In genomic region chr5:179410291-179411160, GRCh38 we compare ENCODE assay signal across 21 cellular contexts.
DNase-seq lines count a peak whose midpoint lies in the region; ATAC-seq and TF ChIP-seq lines count a peak whose summit lies in the region.
"Had no signal": no experiment of that assay in that cellular context is flagged by ENCODE, and none has a peak within 500 bp of the region (broad histone marks: within the 10 kb centered on the region; RNA-seq: fewer than 3 reads in every experiment).

No MANE protein-coding gene starts in this region.

- 0% methylated on average over 1 of the region's 27 CpGs; no CpG with 5 or more reads in 1 of the 2 donors for WGBS in gastroesophageal sphincter (ENCODE audit: low coverage in 1 of 2), 2 donors
- WGBS in neuronal stem cell (ENCODE audit: extremely low coverage in 2 of 2, insufficient read length in 2 of 2, insufficient replicate concordance in 1 of 2), 2 donors: no CpG with 5 or more reads among the region's 27 CpGs

- H3K4me3 ChIP-seq in H7 (ENCODE audit: insufficient read depth, low read depth, low read length): no peak overlapping the region
- H3K4me3 ChIP-seq in gastroesophageal sphincter: no peak overlapping the region
- H3K4me3 ChIP-seq in neuronal stem cell (ENCODE audit: low read length in 2 of 2): no peak overlapping the region

- H3K4me1 Mint-ChIP-seq in activated CD4-positive, alpha-beta memory T cell treated with anti-CD3 and anti-CD28 coated beads, Interleukin-2, amount 10 ng/mL, durations not matched to agents 7 days and 5 days: no peaks in the 10 kb centered on the region
- H3K4me1 Mint-ChIP-seq in activated CD4-positive, alpha-beta memory T cell treated with anti-CD3 and anti-CD28 coated beads for 36 hours (ENCODE audit: low read depth): no peaks in the 10 kb centered on the region

- H3K4me3 Mint-ChIP-seq in activated CD4-positive, alpha-beta memory T cell treated with anti-CD3 and anti-CD28 coated beads, Interleukin-2, amount 10 ng/mL, durations not matched to agents 7 days and 5 days: no peak overlapping the region
- H3K4me3 Mint-ChIP-seq in activated CD4-positive, alpha-beta memory T cell treated with anti-CD3 and anti-CD28 coated beads for 36 hours: no peak overlapping the region

- H4K91ac ChIP-seq in neuronal stem cell (ENCODE audit: low read depth, low read length, poor library complexity): no peak overlapping the region

- TF ChIP-seq CTCF in gastroesophageal sphincter (IDR thresholded peaks at IDR 0.05): no peak

- intact Hi-C loops in activated CD4-positive, alpha-beta memory T cell treated with anti-CD3 and anti-CD28 coated beads for 36 hours (cut with micrococcal nuclease): no loop called here

- H3K14ac ChIP-seq in neuronal stem cell (ENCODE audit: low read length): peak overlapping the region; percentile 39

- H2BK120ac ChIP-seq in neuronal stem cell (ENCODE audit: low read depth, low read length): no peak overlapping the region

- H3K36me3 Mint-ChIP-seq in activated CD4-positive, alpha-beta memory T cell treated with anti-CD3 and anti-CD28 coated beads, Interleukin-2, amount 10 ng/mL, durations not matched to agents 7 days and 5 days (ENCODE audit: low read depth): no peaks in the 10 kb centered on the region
- H3K36me3 Mint-ChIP-seq in activated CD4-positive, alpha-beta memory T cell treated with anti-CD3 and anti-CD28 coated beads for 36 hours: no peaks in the 10 kb centered on the region

- no peaks in the 10 kb centered on the region for H3K9me3 Mint-ChIP-seq in activated CD4-positive, alpha-beta memory T cell treated with anti-CD3 and anti-CD28 coated beads, Interleukin-2, amount 10 ng/mL, durations not matched to agents 7 days and 5 days
- no peaks in the 10 kb centered on the region for H3K9me3 Mint-ChIP-seq in activated CD4-positive, alpha-beta memory T cell treated with anti-CD3 and anti-CD28 coated beads for 36 hours

- H3K27me3 ChIP-seq in H7 (ENCODE audit: control insufficient read depth, insufficient read depth, low read length) (no peaks in the 10 kb centered on the region), gastroesophageal sphincter (peaks cover 16% of the 10 kb centered on the region), neuronal stem cell (ENCODE audit: control insufficient read depth in 3 of 3, insufficient read depth in 3 of 3, low read depth in 1 of 3, low read length in 3 of 3) (no peaks in the 10 kb centered on the region)

- H3K27ac Mint-ChIP-seq in activated CD4-positive, alpha-beta memory T cell treated with anti-CD3 and anti-CD28 coated beads, Interleukin-2, amount 10 ng/mL, durations not matched to agents 7 days and 5 days: no peak overlapping the region
- no peak overlapping the region for H3K27ac Mint-ChIP-seq in activated CD4-positive, alpha-beta memory T cell treated with anti-CD3 and anti-CD28 coated beads for 36 hours

- no peak overlapping the region for H3K9ac ChIP-seq in neuronal stem cell (ENCODE audit: low read depth, low read length, poor library complexity)

- H2BK15ac ChIP-seq in neuronal stem cell (ENCODE audit: low read length): peak overlapping the region; percentile 62

- peak overlapping the region; percentile 60 for H2AK5ac ChIP-seq in neuronal stem cell (ENCODE audit: low read depth, low read length)

- H3K27me3 Mint-ChIP-seq in activated CD4-positive, alpha-beta memory T cell treated with anti-CD3 and anti-CD28 coated beads, Interleukin-2, amount 10 ng/mL, durations not matched to agents 7 days and 5 days: no peaks in the 10 kb centered on the region
- peaks cover 2% of the 10 kb centered on the region for H3K27me3 Mint-ChIP-seq in activated CD4-positive, alpha-beta memory T cell treated with anti-CD3 and anti-CD28 coated beads for 36 hours

- CTCF ChIA-PET in activated CD4-positive, alpha-beta memory T cell treated with anti-CD3 and anti-CD28 coated beads, Interleukin-2, amount 10 ng/mL, durations not matched to agents 7 days and 5 days (lab: Charles Lee): no interaction called here
- CTCF ChIA-PET in activated CD4-positive, alpha-beta memory T cell treated with anti-CD3 and anti-CD28 coated beads for 36 hours (lab: Charles Lee): no interaction called here

- no peaks in the 10 kb centered on the region for H3K9me3 ChIP-seq in gastroesophageal sphincter
- H3K9me3 ChIP-seq in neuronal stem cell (replicated peaks in 1 of 2; ENCODE audit: control insufficient read depth in 2 of 2, insufficient read depth in 1 of 2, low read depth in 1 of 2, low read length in 2 of 2): no peaks in the 10 kb centered on the region

- no peak overlapping the region for H2BK5ac ChIP-seq in neuronal stem cell (ENCODE audit: low read length)

- H3K23ac ChIP-seq in neuronal stem cell (ENCODE audit: low read depth, low read length, poor library complexity): no peak overlapping the region

- H3K79me1 ChIP-seq in neuronal stem cell (ENCODE audit: low read depth, low read length): no peaks in the 10 kb centered on the region

- peak overlapping the region; percentile 20 for H3K18ac ChIP-seq in neuronal stem cell (ENCODE audit: low read length)

- no peak overlapping the region for H2BK12ac ChIP-seq in neuronal stem cell (ENCODE audit: low read length)

- H3K4me2 ChIP-seq in neuronal stem cell (ENCODE audit: insufficient read depth, low read length, poor library complexity, severe bottlenecking): no peak overlapping the region

- peak; percentile 16 for ATAC-seq in gastroesophageal sphincter
- no peak for ATAC-seq in GM21423 (IDR thresholded peaks at IDR 0.05; ENCODE audit: unreplicated experiment)

- H2AFZ ChIP-seq in neuronal stem cell (ENCODE audit: low read length): no peak overlapping the region

- H3K4ac ChIP-seq in neuronal stem cell (ENCODE audit: low read length): peak overlapping the region; percentile 37

- no peaks in the 10 kb centered on the region for H3K36me3 ChIP-seq in H7 (replicated peaks; ENCODE audit: control insufficient read depth, insufficient read depth, low read length)
- H3K36me3 ChIP-seq in gastroesophageal sphincter: no peaks in the 10 kb centered on the region
- no peaks in the 10 kb centered on the region for H3K36me3 ChIP-seq in neuronal stem cell (replicated peaks in 1 of 2; ENCODE audit: control insufficient read depth in 2 of 2, insufficient read depth in 2 of 2, low read length in 2 of 2)

- POLR2A ChIA-PET in activated CD4-positive, alpha-beta memory T cell treated with anti-CD3 and anti-CD28 coated beads, Interleukin-2, amount 10 ng/mL, durations not matched to agents 7 days and 5 days (lab: Charles Lee): no interaction called here
- POLR2A ChIA-PET in activated CD4-positive, alpha-beta memory T cell treated with anti-CD3 and anti-CD28 coated beads for 36 hours (lab: Charles Lee): no interaction called here

- TF ChIP-seq EP300 in gastroesophageal sphincter (IDR thresholded peaks at IDR 0.05): no peak

- peak overlapping the region; percentile 65 for H4K8ac ChIP-seq in neuronal stem cell (ENCODE audit: low read depth, low read length)

- H3K4me1 ChIP-seq in gastroesophageal sphincter (peaks cover 0 to 14% (median 0%) of the 10 kb centered on the region in 3 donors), neuronal stem cell (ENCODE audit: control insufficient read depth in 2 of 2, insufficient read depth in 1 of 2, low read depth in 1 of 2, low read length in 2 of 2) (peaks cover 0 to 1% of the 10 kb centered on the region in 2 donors)

- DNase-seq in activated CD4-positive, alpha-beta memory T cell treated with anti-CD3 and anti-CD28 coated beads, Interleukin-2, amount 10 ng/mL, durations not matched to agents 7 days and 5 days: peak; percentile 9
- no peak for DNase-seq in activated CD4-positive, alpha-beta memory T cell treated with anti-CD3 and anti-CD28 coated beads for 36 hours
- DNase-seq in H7 (peak; percentile 64), neuronal stem cell (ENCODE audit: low spot score) (no peak), T1000 (lab: John Stamatoyannopoulos, UW) (no peak), AML-193 (lab: John Stamatoyannopoulos, UW) (no peak)
- DNase-seq: 8988T; COR-L47; GOT3; KG1; NCI-H1092; NCI-H1694; NCI-H2107; NCI-H345; NCI-H526 treated with DMSO at 0.1 percent for 48 hours; NK-92 treated with Interleukin-12 subunit alpha and Interleukin-12 subunit beta, amount 100 ng/mL, for 24 hours; OCI-M1; RPMI8226 had no signal

- TF ChIP-seq POLR2A in gastroesophageal sphincter (IDR thresholded peaks at IDR 0.05): no peak

- no peak overlapping the region for H3K27ac ChIP-seq in gastroesophageal sphincter
- no peak overlapping the region for H3K27ac ChIP-seq in neuronal stem cell (replicated peaks; ENCODE audit: low read length)
- H3K27ac ChIP-seq: C4-2B had no signal

Comparison
In these comparisons a context has a peak if more than half of its experiments do, and no peak if none do; other contexts are left out.
1. DNase-seq: peak in activated CD4-positive, alpha-beta memory T cell treated with anti-CD3 and anti-CD28 coated beads, Interleukin-2, amount 10 ng/mL, durations not matched to agents 7 days and 5 days (single experiment) and H7 (single experiment); none in activated CD4-positive, alpha-beta memory T cell treated with anti-CD3 and anti-CD28 coated beads for 36 hours (single experiment), neuronal stem cell (single experiment), T1000 (single experiment) and AML-193 (0 of 2).